Comparison of ENCODE assay signal across 32 cellular contexts in genomic region chr3:72212396-72212795, GRCh38.
"Had no signal": no experiment of that assay in that cellular context is flagged by ENCODE, and none has a peak within 500 bp of the region (broad histone marks: within the 10 kb centered on the region; RNA-seq: fewer than 3 reads in every experiment).

No MANE protein-coding gene starts in this region.

- ATAC-seq: activated naive CD4-positive, alpha-beta T cell treated with anti-CD3 and anti-CD28 coated beads, Interleukin-2, amount 50 U/mL, for 72 hours; activated naive CD8-positive, alpha-beta T cell treated with anti-CD3 and anti-CD28 coated beads, Interleukin-2, amount 50 U/mL, for 24 hours; activated T-cell treated with anti-CD3 and anti-CD28 coated beads, Interleukin-2, amount 50 U/mL, for 4 hours; activated T-cell treated with anti-CD3 and anti-CD28 coated beads, Interleukin-2, amount 50 U/mL, for 72 hours; activated T-helper 17 cell treated with anti-CD3 and anti-CD28 coated beads, Interleukin-2, amount 50 U/mL, for 72 hours had no signal

- H3K36me3 ChIP-seq: adrenal gland, ascending aorta, brain microvascular endothelial cell, breast epithelium, cardiac muscle cell had no signal

- H3K4me1 ChIP-seq: adrenal gland, ascending aorta, breast epithelium had no signal

- H3K27me3 ChIP-seq: adrenal gland, ascending aorta, breast epithelium, cardiac muscle cell had no signal

- DNase-seq: activated effector memory CD4-positive, alpha-beta T cell treated with anti-CD3 and anti-CD28 coated beads, Interleukin-2, amount 50 U/mL, for 16 hours; activated effector memory CD4-positive, alpha-beta T cell treated with Interleukin-2 at 50 U/mL for 16 hours; activated gamma-delta T cell; activated gamma-delta T cell treated with Interleukin-2 at 50 U/mL for 16 hours; activated naive CD4-positive, alpha-beta T cell; activated naive CD4-positive, alpha-beta T cell treated with anti-CD3 and anti-CD28 coated beads for 36 hours; activated naive CD4-positive, alpha-beta T cell treated with anti-CD3 and anti-CD28 coated beads, Interleukin-2, amount 10 ng/mL, durations not matched to agents 7 days and 5 days; activated naive CD4-positive, alpha-beta T cell treated with anti-CD3 and anti-CD28 coated beads, Interleukin-2, amount 50 U/mL, for 16 hours; activated naive CD4-positive, alpha-beta T cell treated with Interleukin-2 at 50 U/mL for 16 hours; activated naive CD8-positive, alpha-beta T cell treated with anti-CD3 and anti-CD28 coated beads for 36 hours; activated naive CD8-positive, alpha-beta T cell treated with anti-CD3 and anti-CD28 coated beads, Interleukin-2, amount 10 ng/mL, durations not matched to agents 7 days and 5 days; activated naive CD8-positive, alpha-beta T cell treated with anti-CD3 and anti-CD28 coated beads, Interleukin-2, amount 50 U/mL, for 24 hours; activated T-cell treated with anti-CD3 and anti-CD28 coated beads, Interleukin-2, amount 50 U/mL, for 24 hours; activated T-cell treated with anti-CD3 and anti-CD28 coated beads, Interleukin-2, amount 50 U/mL, for 4 hours; activated T-cell treated with anti-CD3 and anti-CD28 coated beads, Interleukin-2, amount 50 U/mL, for 48 hours; activated T-cell treated with anti-CD3 and anti-CD28 coated beads, Interleukin-2, amount 50 U/mL, for 72 hours; amniotic stem cell; amygdala; anterior cingulate cortex; aorta; brain microvascular endothelial cell; caudate nucleus; central memory CD4-positive, alpha-beta T cell; cerebellar nuclear complex had no signal

- H3K9me3 ChIP-seq: adrenal gland, ascending aorta, breast epithelium had no signal

- H3K4me3 ChIP-seq: adrenal gland, ascending aorta, breast epithelium, cardiac muscle cell had no signal

- H3K27ac ChIP-seq: adrenal gland, ascending aorta, brain microvascular endothelial cell, breast epithelium, cardiac muscle cell had no signal

- FAIRE-seq: bronchial epithelial cell, colon had no signal
